ENCODE assay signal across 18 cellular contexts in the genomic region with DNA sequence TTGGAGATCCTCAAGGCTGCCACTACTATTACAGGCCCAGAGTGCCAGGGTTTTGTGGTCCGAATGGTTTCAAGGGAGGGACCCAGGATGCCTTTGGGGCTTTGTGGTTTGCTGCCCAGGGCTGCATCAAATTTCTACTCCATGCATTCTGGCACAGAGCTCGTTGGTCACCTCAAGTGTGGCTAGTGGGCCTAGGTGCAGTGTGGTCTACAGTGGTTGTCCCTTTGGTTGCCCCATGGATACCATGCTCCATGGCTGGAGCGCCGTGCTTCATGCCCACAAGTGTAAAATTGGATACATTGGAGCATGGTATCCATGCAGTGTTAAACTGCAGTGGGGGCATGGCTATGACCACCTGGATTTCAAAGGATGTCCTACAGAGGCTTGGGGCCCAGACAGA. TPM values are rescaled to one million over a fixed set of nuclear protein-coding genes. Genes with fewer than 3 reads are reported as not detected.
DNase-seq lines count a peak whose midpoint lies in the region; ATAC-seq and TF ChIP-seq lines count a peak whose summit lies in the region.
"Had no signal": no experiment of that assay in that cellular context is flagged by ENCODE, and none has a peak within 500 bp of the region (broad histone marks: within the 10 kb centered on the region; RNA-seq: fewer than 3 reads in every experiment).

No MANE protein-coding gene starts in this region.

- in situ Hi-C loops in GM23248 (cut with MboI), result no loop called here

- H3K4me1 ChIP-seq in esophagus muscularis mucosa (no peaks in the 10 kb centered on the region), GM23248 (ENCODE audit: insufficient read depth) (no peaks in the 10 kb centered on the region), uterus (no peaks in the 10 kb centered on the region)

- H3K9ac ChIP-seq in GM23248, result no peak overlapping the region
- H3K9ac ChIP-seq: BLaER1 had no signal

- H3K9me3 Mint-ChIP-seq in natural killer cell treated with Interleukin-12 subunit alpha and Interleukin-12 subunit beta and Interleukin-15 and Interleukin-18, amount 100 ng/mL, for 72 hours, result peaks cover 5% of the 10 kb centered on the region

- H3K9me3 ChIP-seq in esophagus muscularis mucosa (no peaks in the 10 kb centered on the region), GM23248 (ENCODE audit: low read depth) (no peaks in the 10 kb centered on the region), uterus (no peaks in the 10 kb centered on the region)
- H3K9me3 ChIP-seq: BLaER1 had no signal

- TF ChIP-seq POLR2A in esophagus muscularis mucosa (IDR thresholded peaks at IDR 0.05; ENCODE audit: low read depth) (no peak), uterus (IDR thresholded peaks at IDR 0.05) (no peak)

- peaks cover 53 to 71% of the 10 kb centered on the region in 2 donors for H3K4me1 Mint-ChIP-seq in natural killer cell treated with Interleukin-12 subunit alpha and Interleukin-12 subunit beta and Interleukin-15 and Interleukin-18, amount 100 ng/mL, for 72 hours (ENCODE audit: low read depth in 2 of 2)
- H3K4me1 Mint-ChIP-seq: H9 had no signal

- no peaks in the 10 kb centered on the region for H3K79me2 ChIP-seq in GM23248 (ENCODE audit: insufficient read depth)

- no peaks in the 10 kb centered on the region for H4K20me1 ChIP-seq in GM23248 (ENCODE audit: insufficient read depth)
- H4K20me1 ChIP-seq: BLaER1 had no signal

- TF ChIP-seq EP300 in esophagus muscularis mucosa (IDR thresholded peaks at IDR 0.05), result no peak

- 95% methylated on average over 4 of the region's 4 CpGs for WGBS in esophagus muscularis mucosa
- 72 to 74% methylated on average over 4 of the region's 4 CpGs for WGBS in GM23248 (ENCODE audit: low coverage in 1 of 2, low lambda C conversion rate in 2 of 2, missing lambda C conversion rate in 2 of 2), 2 experiments

- no peaks in the 10 kb centered on the region for H3K9me2 ChIP-seq in GM23248 (ENCODE audit: insufficient read depth)

- no peak overlapping the region for H3K4me3 ChIP-seq in esophagus muscularis mucosa
- no peak overlapping the region for H3K4me3 ChIP-seq in GM23248
- H3K4me3 ChIP-seq in uterus, result no peak overlapping the region
- H3K4me3 ChIP-seq: BLaER1, GM12878 had no signal

- H3K27ac ChIP-seq in esophagus muscularis mucosa (replicated peaks in 1 of 4) (no peak overlapping the region), substantia nigra (ENCODE audit: low read depth, low read length, poor library complexity, severe bottlenecking) (no peak overlapping the region), GM23248 (no peak overlapping the region), uterus (no peak overlapping the region)
- H3K27ac ChIP-seq: 22Rv1, BLaER1 had no signal

- no peaks in the 10 kb centered on the region for H3K36me3 ChIP-seq in esophagus muscularis mucosa
- no peaks in the 10 kb centered on the region for H3K36me3 ChIP-seq in GM23248 (ENCODE audit: low read depth)
- H3K36me3 ChIP-seq in uterus, result no peaks in the 10 kb centered on the region
- H3K36me3 ChIP-seq: BLaER1 had no signal

- intact Hi-C loops in Right ventricle myocardium inferior (cut with DNase I) (no loop called here), left cardiac atrium (cut with DNase I) (no loop called here), esophagus muscularis mucosa (cut with DNase I) (no loop called here), uterus (cut with DNase I; ENCODE audit: low total_unique reads) (no loop called here)

- H3K36me3 Mint-ChIP-seq in natural killer cell treated with Interleukin-12 subunit alpha and Interleukin-12 subunit beta and Interleukin-15 and Interleukin-18, amount 100 ng/mL, for 72 hours, result no peaks in the 10 kb centered on the region

- H2AFZ ChIP-seq in GM23248, result no peak overlapping the region

- H3K4me3 Mint-ChIP-seq in natural killer cell treated with Interleukin-12 subunit alpha and Interleukin-12 subunit beta and Interleukin-15 and Interleukin-18, amount 100 ng/mL, for 72 hours, result peak overlapping the region; percentile 57
- H3K4me3 Mint-ChIP-seq: H9 had no signal

- H3K27me3 ChIP-seq in esophagus muscularis mucosa, result no peaks in the 10 kb centered on the region
- H3K27me3 ChIP-seq in GM23248 (replicated peaks; ENCODE audit: insufficient read depth), result no peaks in the 10 kb centered on the region
- no peaks in the 10 kb centered on the region for H3K27me3 ChIP-seq in uterus
- H3K27me3 ChIP-seq: BLaER1 had no signal

- H3F3A ChIP-seq in GM23248 (ENCODE audit: insufficient read depth), result no peaks in the 10 kb centered on the region

- ATAC-seq in Right ventricle myocardium inferior (peak; percentile 8), left cardiac atrium (no peak), GM21423 (IDR thresholded peaks at IDR 0.05; ENCODE audit: unreplicated experiment) (no peak)
- no peak for ATAC-seq in natural killer cell treated with Interleukin-12 subunit alpha and Interleukin-12 subunit beta and Interleukin-15 and Interleukin-18, amount 100 ng/mL, for 72 hours
- ATAC-seq: GM12878 had no signal

- TF ChIP-seq CTCF in esophagus muscularis mucosa (IDR thresholded peaks at IDR 0.05), result no peak
- no peak for TF ChIP-seq CTCF in uterus (IDR thresholded peaks at IDR 0.05)

- no peaks in the 10 kb centered on the region for H3K27me3 Mint-ChIP-seq in natural killer cell treated with Interleukin-12 subunit alpha and Interleukin-12 subunit beta and Interleukin-15 and Interleukin-18, amount 100 ng/mL, for 72 hours

- no peak overlapping the region for H3K4me2 ChIP-seq in GM23248 (ENCODE audit: unreplicated experiment)
- H3K4me2 ChIP-seq: BLaER1 had no signal

- H3K27ac Mint-ChIP-seq in natural killer cell treated with Interleukin-12 subunit alpha and Interleukin-12 subunit beta and Interleukin-15 and Interleukin-18, amount 100 ng/mL, for 72 hours, result peak overlapping the region; percentile 97 to 99
- H3K27ac Mint-ChIP-seq: H9 had no signal

- DNase-seq in Right ventricle myocardium inferior (ENCODE audit: missing footprints) (no peak), left cardiac atrium (no peak), esophagus muscularis mucosa (ENCODE audit: extremely low spot score) (peak; percentile 55), substantia nigra (lab: John Stamatoyannopoulos, UW) (no peak), GM23248 (no peak), uterus (no peak)
- no peak for DNase-seq in natural killer cell treated with Interleukin-12 subunit alpha and Interleukin-12 subunit beta and Interleukin-15 and Interleukin-18, amount 100 ng/mL, for 72 hours (ENCODE audit: low spot score)
- DNase-seq: Calu3, DMS 273 treated with DMSO at 0.1 percent for 48 hours, GOT3, H9 had no signal

RNA-seq across cellular contexts. Expression of a gene that starts 5.4 kb away (rescaled TPM):
- total RNA-seq in Right ventricle myocardium inferior (4.3 TPM), left cardiac atrium (1 to 10 TPM; 1.5 to 4.6 TPM), esophagus muscularis mucosa (10 to 100 TPM in 1 of 4 donors, 1 to 10 TPM in 3; 1.2 to 15.2 (median 2.4) TPM), uterus (1 to 10 TPM in 2 of 4 donors, under 1 TPM in 1, not detected in 1; 0.51 to 8.7 (median 1.1) TPM)
- total RNA-seq in natural killer cell treated with Interleukin-12 subunit alpha and Interleukin-12 subunit beta and Interleukin-15 and Interleukin-18, amount 100 ng/mL, for 72 hours, result 1,000 to 10,000 TPM in 1 of 2 donors, 100 to 1,000 TPM in 1; 497 to 1,157 TPM
- not detected in 2 replicates for total RNA-seq in GM23248 (2014; rRNA removed; shearing (Covaris generic))
- polyA plus RNA-seq in GM23248 (2016; fragmentation: Nextera tagmentation; extraction: Ambion mirVana), result not detected in 2 replicates
- total RNA-seq: A673, Calu3, Daoy, H9, HT1080 had no signal

Comparison
In these comparisons a context has a peak if more than half of its experiments do, and no peak if none do; other contexts are left out.
1. RNA of a gene that starts 5.4 kb away (total RNA-seq): 497 to 1,157 TPM in natural killer cell treated with Interleukin-12 subunit alpha and Interleukin-12 subunit beta and Interleukin-15 and Interleukin-18, amount 100 ng/mL, for 72 hours; 1.5 to 4.6 TPM in left cardiac atrium, 4.3 TPM in Right ventricle myocardium inferior (single experiment), 1.2 to 15.2 TPM in esophagus muscularis mucosa, 0.51 to 8.7 TPM in uterus and not detected in GM23248; every median in the first group is over 10 times any median in the second.